Comparison of ENCODE assay signal across 9 cellular contexts in the genomic region with DNA sequence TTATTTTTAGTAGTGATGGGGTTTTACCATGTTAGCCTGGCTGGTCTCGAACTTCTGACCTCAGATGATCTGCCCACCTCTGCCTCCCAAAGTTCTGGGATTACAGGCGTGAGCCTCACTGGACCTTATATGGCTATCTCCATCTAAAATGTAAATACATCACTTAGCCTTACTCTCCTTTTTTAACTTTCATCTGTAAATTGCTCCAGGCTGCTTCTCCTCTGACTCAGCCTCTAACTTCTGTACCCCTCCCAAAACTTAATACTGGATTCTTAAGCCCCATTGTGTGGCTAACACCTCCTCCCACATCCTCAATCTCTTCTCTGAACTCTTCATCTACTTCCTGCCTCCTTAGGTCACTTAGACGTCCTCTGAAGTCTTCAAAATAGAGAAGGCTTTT. TPM values are rescaled to one million over a fixed set of nuclear protein-coding genes. Genes with fewer than 3 reads are reported as not detected.
DNase-seq lines count a peak whose midpoint lies in the region; ATAC-seq and TF ChIP-seq lines count a peak whose summit lies in the region.
"Had no signal": no experiment of that assay in that cellular context is flagged by ENCODE, and none has a peak within 500 bp of the region (broad histone marks: within the 10 kb centered on the region; RNA-seq: fewer than 3 reads in every experiment).

No MANE protein-coding gene starts in this region.

- H3K27me3 Mint-ChIP-seq in activated T-cell treated with anti-CD3 and anti-CD28 coated beads, Interleukin-2, amount 50 U/mL, for 24 hours, result no peaks in the 10 kb centered on the region
- H3K27me3 Mint-ChIP-seq in stimulated activated naive B cell treated with anti-CD40 and anti-IgM and Interleukin-4, amounts not matched to agents 10 μg/mL and 1 μg/mL and 100 μg/mL, for 72 hours, result no peaks in the 10 kb centered on the region

- peaks cover 2% of the 10 kb centered on the region for H3K36me3 Mint-ChIP-seq in activated T-cell treated with anti-CD3 and anti-CD28 coated beads, Interleukin-2, amount 50 U/mL, for 24 hours (ENCODE audit: low read depth)
- no peaks in the 10 kb centered on the region for H3K36me3 Mint-ChIP-seq in stimulated activated naive B cell treated with anti-CD40 and anti-IgM and Interleukin-4, amounts not matched to agents 10 μg/mL and 1 μg/mL and 100 μg/mL, for 72 hours

- WGBS in esophagus squamous epithelium, 2 donors, result 35 to 39% methylated on average over 3 of the region's 3 CpGs
- WGBS in stomach, 5 donors, result 42 to 49% (median 47%) methylated on average over 3 of the region's 3 CpGs

- H3K4me3 ChIP-seq in esophagus squamous epithelium (no peak overlapping the region), stomach (no peak overlapping the region)
- H3K4me3 ChIP-seq: cardiac muscle cell had no signal

- no peaks in the 10 kb centered on the region for H3K9me3 ChIP-seq in esophagus squamous epithelium
- no peaks in the 10 kb centered on the region for H3K9me3 ChIP-seq in stomach

- no peak for ATAC-seq in stimulated activated naive B cell treated with anti-CD40 and anti-IgM and Interleukin-4, amounts not matched to agents 10 μg/mL and 1 μg/mL and 100 μg/mL, for 72 hours (replicated peaks)

- H3K9me3 Mint-ChIP-seq in activated T-cell treated with anti-CD3 and anti-CD28 coated beads, Interleukin-2, amount 50 U/mL, for 24 hours, result no peaks in the 10 kb centered on the region
- H3K9me3 Mint-ChIP-seq in stimulated activated naive B cell treated with anti-CD40 and anti-IgM and Interleukin-4, amounts not matched to agents 10 μg/mL and 1 μg/mL and 100 μg/mL, for 72 hours, result no peaks in the 10 kb centered on the region

- TF ChIP-seq CTCF in esophagus squamous epithelium (IDR thresholded peaks at IDR 0.05) (no peak), stomach (IDR thresholded peaks at IDR 0.05) (no peak)

- H3K4me1 ChIP-seq in esophagus squamous epithelium, result peaks cover 29 to 78% (median 47%) of the 10 kb centered on the region in 3 donors
- H3K4me1 ChIP-seq in stomach, result peaks cover 37 to 79% (median 63%) of the 10 kb centered on the region in 4 donors

- TF ChIP-seq EP300 in stomach (IDR thresholded peaks at IDR 0.05), result no peak

- peak overlapping the region; percentile 75 for H3K27ac Mint-ChIP-seq in activated T-cell treated with anti-CD3 and anti-CD28 coated beads, Interleukin-2, amount 50 U/mL, for 24 hours
- H3K27ac Mint-ChIP-seq in stimulated activated naive B cell treated with anti-CD40 and anti-IgM and Interleukin-4, amounts not matched to agents 10 μg/mL and 1 μg/mL and 100 μg/mL, for 72 hours, result no peak overlapping the region

- DNase-seq in activated T-cell treated with anti-CD3 and anti-CD28 coated beads, Interleukin-2, amount 50 U/mL, for 24 hours, result no peak
- no peak for DNase-seq in activated T-cell treated with anti-CD3 and anti-CD28 coated beads, Interleukin-2, amount 50 U/mL, for 1 hour
- peak; percentile 4 for DNase-seq in T follicular helper cell (ENCODE audit: low read depth)
- no peak for DNase-seq in esophagus squamous epithelium (lab: John Stamatoyannopoulos, UW)
- no peak for DNase-seq in stomach
- no peak for DNase-seq in stimulated activated naive B cell treated with anti-CD40 and anti-IgM and Interleukin-4, amounts not matched to agents 10 μg/mL and 1 μg/mL and 100 μg/mL, for 72 hours
- DNase-seq in NCI-H1048 (lab: John Stamatoyannopoulos, UW), result no peak
- no peak for DNase-seq in ecto neural progenitor cell (ENCODE audit: low spot score)

- no peak for TF ChIP-seq POLR2A in esophagus squamous epithelium (IDR thresholded peaks at IDR 0.05)
- no peak for TF ChIP-seq POLR2A in stomach (IDR thresholded peaks at IDR 0.05)

- H3K4me1 Mint-ChIP-seq in activated T-cell treated with anti-CD3 and anti-CD28 coated beads, Interleukin-2, amount 50 U/mL, for 24 hours (ENCODE audit: low read depth), result peaks cover 72% of the 10 kb centered on the region
- H3K4me1 Mint-ChIP-seq in stimulated activated naive B cell treated with anti-CD40 and anti-IgM and Interleukin-4, amounts not matched to agents 10 μg/mL and 1 μg/mL and 100 μg/mL, for 72 hours, result peaks cover 44 to 60% of the 10 kb centered on the region in 2 donors

- intact Hi-C loops in esophagus squamous epithelium (cut with DNase I), result no loop called here
- intact Hi-C loops in stomach (cut with DNase I; ENCODE audit: low total_unique reads), result no loop called here

- no peaks in the 10 kb centered on the region for H3K27me3 ChIP-seq in esophagus squamous epithelium
- no peaks in the 10 kb centered on the region for H3K27me3 ChIP-seq in stomach
- H3K27me3 ChIP-seq: cardiac muscle cell had no signal

- H3K27ac ChIP-seq in esophagus squamous epithelium (peak overlapping the region; percentile 38 to 75 (median 74)), stomach (peak overlapping the region in 4 of 5 donors; percentile 50 to 72 (median 58))
- H3K27ac ChIP-seq: cardiac muscle cell had no signal

- H3K36me3 ChIP-seq in esophagus squamous epithelium (no peaks in the 10 kb centered on the region), stomach (no peaks in the 10 kb centered on the region)
- H3K36me3 ChIP-seq: cardiac muscle cell had no signal

- peak overlapping the region; percentile 18 for H3K4me3 Mint-ChIP-seq in activated T-cell treated with anti-CD3 and anti-CD28 coated beads, Interleukin-2, amount 50 U/mL, for 24 hours
- H3K4me3 Mint-ChIP-seq in stimulated activated naive B cell treated with anti-CD40 and anti-IgM and Interleukin-4, amounts not matched to agents 10 μg/mL and 1 μg/mL and 100 μg/mL, for 72 hours, result no peak overlapping the region

RNA-seq across cellular contexts. Expression of a gene that starts 4.0 kb away (rescaled TPM):
- total RNA-seq in esophagus squamous epithelium (10 to 100 TPM in 1 of 4 donors, 1 to 10 TPM in 3; 4.8 to 10.2 (median 9.3) TPM), stomach (10 to 100 TPM in 3 of 5 donors, 1 to 10 TPM in 2; 1.2 to 37.1 (median 16.3) TPM)
- 1 to 10 TPM; 1.5 to 4.0 (median 3.1) TPM for polyA plus RNA-seq in stomach

RNA-seq across cellular contexts. Expression of a gene that starts 36.7 kb away (rescaled TPM):
- 10 to 100 TPM in 3 of 4 donors, 1 to 10 TPM in 1; 8.1 to 14.9 (median 12.5) TPM for total RNA-seq in esophagus squamous epithelium
- total RNA-seq in stomach, result 10 to 100 TPM in 4 of 5 donors, not detected in 1; 11.6 to 20.2 (median 12.9) TPM
- 10 to 100 TPM in 2 of 3 donors, 1 to 10 TPM in 1; 4.6 to 14.8 (median 11.4) TPM for polyA plus RNA-seq in stomach
